8 cellular contexts compared by ENCODE assay signal in the genomic region with DNA sequence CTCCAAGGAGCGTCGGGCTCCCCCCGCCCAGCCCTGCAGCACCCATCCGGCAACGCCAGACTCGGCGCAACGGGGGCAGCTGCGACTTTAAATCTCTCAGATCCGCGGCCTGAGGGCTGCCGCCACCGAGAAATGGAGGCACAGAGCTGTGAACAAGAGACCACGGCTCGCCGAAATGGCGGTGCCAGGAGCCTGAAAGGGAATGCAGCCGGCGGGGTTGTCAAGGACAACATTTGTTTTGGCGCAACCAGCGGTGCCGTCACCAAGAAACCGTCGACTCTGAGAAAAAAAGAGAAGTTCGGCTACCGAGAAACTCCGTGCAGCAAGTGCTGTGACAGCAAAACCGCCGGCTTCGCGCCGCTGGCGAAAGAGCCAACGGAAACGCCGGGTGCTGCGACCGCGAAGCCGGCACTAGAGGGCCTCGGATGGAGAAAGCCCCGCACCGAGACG. TPM values are rescaled to one million over a fixed set of nuclear protein-coding genes. Genes with fewer than 3 reads are reported as not detected.
DNase-seq lines count a peak whose midpoint lies in the region; ATAC-seq and TF ChIP-seq lines count a peak whose summit lies in the region.

No MANE protein-coding gene starts in this region.

- H3K4me3 ChIP-seq in KMS-11 (IDR thresholded peaks at IDR 0.05; ENCODE audit: insufficient read depth, low read depth, low read length) (no peak overlapping the region), SJCRH30 (peak overlapping the region; percentile 67), rectal smooth muscle tissue (ENCODE audit: low read length) (peak overlapping the region; percentile 91)

- H3K9ac ChIP-seq in KMS-11 (peak overlapping the region; percentile 97), rectal smooth muscle tissue (ENCODE audit: low read length) (peak overlapping the region; percentile 61)

- no peaks in the 10 kb centered on the region; the same call in 1 of the 2 replicates for H3K79me2 ChIP-seq in KMS-11 (ENCODE audit: insufficient read depth, low read depth)

- no peak; the same call in 1 of the 2 replicates for TF ChIP-seq CTCF in KMS-11 (conservative IDR thresholded peaks at IDR 0.05; ENCODE audit: low read depth, low read length)

- H3K27me3 ChIP-seq in KMS-11 (ENCODE audit: insufficient read depth, low read depth) (no peaks in the 10 kb centered on the region), SJCRH30 (no peaks in the 10 kb centered on the region), rectal smooth muscle tissue (ENCODE audit: control insufficient read depth, insufficient read depth, low read length) (peaks cover 25% of the 10 kb centered on the region)

- intact Hi-C loops in cardiac septum (cut with DNase I), result loop anchor here (1.0 to 5.0 kb wide), 3 partner anchors 24 to 135 kb away; no protein-coding TSS in a partner anchor

- ATAC-seq in GM21717 (IDR thresholded peaks at IDR 0.05; ENCODE audit: unreplicated experiment), result peak; percentile 27

- H3K36me3 ChIP-seq in KMS-11 (ENCODE audit: insufficient read depth) (no peaks in the 10 kb centered on the region), SJCRH30 (no peaks in the 10 kb centered on the region), rectal smooth muscle tissue (ENCODE audit: control insufficient read depth, insufficient read depth, low read length) (no peaks in the 10 kb centered on the region)

- no peaks in the 10 kb centered on the region for H3K9me3 ChIP-seq in SJCRH30 (replicated peaks)

- peak overlapping the region; percentile 99 for H3K27ac ChIP-seq in KMS-11
- H3K27ac ChIP-seq in SJCRH30, result peak overlapping the region; percentile 67
- H3K27ac ChIP-seq in rectal smooth muscle tissue (ENCODE audit: low read depth, low read length), result peak overlapping the region; percentile 83

- DNase-seq in Daoy (ENCODE audit: low read depth), result peak; percentile 76
- peak in 1 of 2 experiments; percentile 73 for DNase-seq in SJCRH30
- peak; percentile 76 for DNase-seq in activated naive CD4-positive, alpha-beta T cell treated with anti-CD3 and anti-CD28 coated beads, Interleukin-2, amount 50 U/mL, for 16 hours
- DNase-seq in cardiac septum (ENCODE audit: low spot score), result peak; percentile 87
- DNase-seq in middle frontal gyrus (ENCODE audit: extremely low spot score, low spot score), result no peak

- H3K4me2 ChIP-seq in KMS-11, result peak overlapping the region; percentile 96

- peak overlapping the region; percentile 53 for H2AFZ ChIP-seq in KMS-11 (ENCODE audit: low read depth)

- H3K4me1 ChIP-seq in KMS-11 (ENCODE audit: low read depth, poor library complexity, severe bottlenecking) (peaks cover 26% of the 10 kb centered on the region), SJCRH30 (peaks cover 2% of the 10 kb centered on the region; the same call in 1 of the 2 replicates), rectal smooth muscle tissue (ENCODE audit: control insufficient read depth, insufficient read depth, low read length) (peaks cover 8% of the 10 kb centered on the region)

- H4K20me1 ChIP-seq in KMS-11 (ENCODE audit: insufficient read depth), result no peaks in the 10 kb centered on the region

RNA-seq across cellular contexts. Expression of a gene that starts 2.1 kb away (rescaled TPM):
- total RNA-seq in Daoy (2014; rRNA removed; shearing (Covaris generic)), result 2.9 TPM in 2 replicates
- total RNA-seq in SJCRH30 (2014; rRNA removed; shearing (Covaris generic)), result 3.3 and 3.5 TPM in 2 replicates
- total RNA-seq in cardiac septum, result 1.2 TPM
